ENCODE assay signal across 29 cellular contexts in genomic region chr6:37943436-37944058, GRCh38.
A peak's percentile ranks its signal among the peaks of the same experiment; 100 is the strongest.
DNase-seq lines count a peak whose midpoint lies in the region; ATAC-seq and TF ChIP-seq lines count a peak whose summit lies in the region.
"Had no signal": no experiment of that assay in that cellular context is flagged by ENCODE, and none has a peak within 500 bp of the region (broad histone marks: within the 10 kb centered on the region; RNA-seq: fewer than 3 reads in every experiment).

No MANE protein-coding gene starts in this region.

- no peaks in the 10 kb centered on the region for H3K27me3 ChIP-seq in tibial artery
- no peaks in the 10 kb centered on the region for H3K27me3 ChIP-seq in aorta (ENCODE audit: control insufficient read depth in 1 of 2, insufficient read depth in 2 of 2, low read length in 1 of 2)
- H3K27me3 ChIP-seq in PC-3 (ENCODE audit: low read length), result no peaks in the 10 kb centered on the region
- H3K27me3 ChIP-seq: cardiac muscle cell had no signal

- H3K4me1 ChIP-seq in tibial artery, result peaks cover 0 to 30% (median 2%) of the 10 kb centered on the region in 4 donors
- no peaks in the 10 kb centered on the region for H3K4me1 ChIP-seq in aorta (ENCODE audit: control insufficient read depth in 1 of 2, insufficient read depth in 2 of 2, low read length in 2 of 2)
- H3K4me1 ChIP-seq in PC-3 (ENCODE audit: insufficient read depth, low read length), result no peaks in the 10 kb centered on the region

- no peaks in the 10 kb centered on the region for H3K9me3 Mint-ChIP-seq in activated T-helper 17 cell treated with anti-CD3 and anti-CD28 coated beads, Interleukin-2, amount 50 U/mL, for 72 hours
- H3K9me3 Mint-ChIP-seq: CD8-positive, alpha-beta T cell; H9; stimulated activated naive CD8-positive, alpha-beta T cell treated with anti-CD3 and anti-CD28 coated beads, Interleukin-15, Interleukin-2, amounts not matched to agents 100 ng/mL and 50 ng/mL, for 24 hours had no signal

- no peaks in the 10 kb centered on the region for H3K36me3 ChIP-seq in tibial artery
- no peaks in the 10 kb centered on the region for H3K36me3 ChIP-seq in aorta (ENCODE audit: control insufficient read depth in 1 of 2, insufficient read depth in 2 of 2, low read length in 1 of 2)
- no peaks in the 10 kb centered on the region for H3K36me3 ChIP-seq in PC-3 (ENCODE audit: low read depth, low read length)
- H3K36me3 ChIP-seq: cardiac muscle cell, left ventricle myocardium inferior, thoracic aorta had no signal

- TF ChIP-seq CTCF in tibial artery (IDR thresholded peaks at IDR 0.05) (no peak), PC-3 (conservative IDR thresholded peaks at IDR 0.05; ENCODE audit: low read depth, low read length) (no peak)

- H3K4me3 ChIP-seq in tibial artery, result no peak overlapping the region
- no peak overlapping the region for H3K4me3 ChIP-seq in aorta (ENCODE audit: low read length in 2 of 2)
- H3K4me3 ChIP-seq in PC-3 (ENCODE audit: low read length), result no peak overlapping the region
- H3K4me3 ChIP-seq: cardiac muscle cell, coronary artery, left ventricle myocardium inferior, smooth muscle cell, thoracic aorta had no signal

- H3K9me2 ChIP-seq in PC-3 (replicated peaks; ENCODE audit: low read length), result no peaks in the 10 kb centered on the region

- H3K4me2 ChIP-seq in PC-3 (ENCODE audit: low read length), result no peak overlapping the region
- H3K4me2 ChIP-seq: smooth muscle cell had no signal

- no peak overlapping the region for H2AFZ ChIP-seq in PC-3 (ENCODE audit: low read length)

- H4K20me1 ChIP-seq in PC-3 (ENCODE audit: low read length), result peaks cover 11% of the 10 kb centered on the region

- WGBS in aorta, 2 donors, result 97% methylated on average over 1 of the region's 1 CpG

- intact Hi-C loops in tibial artery (cut with DNase I; ENCODE audit: low total_unique reads) (no loop called here), aorta (cut with DNase I) (no loop called here), PC-3 (cut with micrococcal nuclease) (loop anchor here (5.0 kb wide), 1 partner anchor 69 kb away; no protein-coding TSS in a partner anchor)

- H3K36me3 Mint-ChIP-seq in activated T-helper 17 cell treated with anti-CD3 and anti-CD28 coated beads, Interleukin-2, amount 50 U/mL, for 72 hours (ENCODE audit: low read depth), result no peaks in the 10 kb centered on the region

- H3K9me3 ChIP-seq in tibial artery (no peaks in the 10 kb centered on the region), aorta (ENCODE audit: control insufficient read depth, low read length) (no peaks in the 10 kb centered on the region), PC-3 (ENCODE audit: low read length) (no peaks in the 10 kb centered on the region)
- H3K9me3 ChIP-seq: thoracic aorta had no signal

- ATAC-seq in GM18909 (IDR thresholded peaks at IDR 0.05; ENCODE audit: poor library complexity, unreplicated experiment) (peak; percentile 47), HG02981 (IDR thresholded peaks at IDR 0.05; ENCODE audit: unreplicated experiment) (peak; percentile 49), aorta (ENCODE audit: low FRiP score) (no peak), HG02623 (IDR thresholded peaks at IDR 0.05; ENCODE audit: unreplicated experiment) (no peak), PC-3 (no peak)
- peak; percentile 24 for ATAC-seq in activated T-helper 17 cell treated with anti-CD3 and anti-CD28 coated beads, Interleukin-2, amount 50 U/mL, for 72 hours (replicated peaks)
- ATAC-seq: CD8-positive, alpha-beta T cell; WTC11 had no signal

- H3K27ac ChIP-seq in tibial artery (no peak overlapping the region), aorta (ENCODE audit: low read depth in 1 of 2, low read length in 2 of 2) (no peak overlapping the region), PC-3 (ENCODE audit: low read length) (no peak overlapping the region)
- H3K27ac ChIP-seq: cardiac muscle cell, coronary artery, left ventricle myocardium inferior, thoracic aorta had no signal

- no peaks in the 10 kb centered on the region for H3K27me3 Mint-ChIP-seq in activated T-helper 17 cell treated with anti-CD3 and anti-CD28 coated beads, Interleukin-2, amount 50 U/mL, for 72 hours
- H3K27me3 Mint-ChIP-seq: activated CD4-positive, alpha-beta T cell treated with anti-CD3 and anti-CD28 coated beads, Interleukin-2, amount 10 ng/mL, durations not matched to agents 24 days and 14 days; activated naive CD8-positive, alpha-beta T cell; stimulated activated naive CD8-positive, alpha-beta T cell treated with anti-CD3 and anti-CD28 coated beads, Interleukin-15, Interleukin-2, amounts not matched to agents 100 ng/mL and 50 ng/mL, for 24 hours had no signal

- no peak overlapping the region for H3K27ac Mint-ChIP-seq in activated T-helper 17 cell treated with anti-CD3 and anti-CD28 coated beads, Interleukin-2, amount 50 U/mL, for 72 hours
- H3K27ac Mint-ChIP-seq: activated CD4-positive, alpha-beta T cell treated with anti-CD3 and anti-CD28 coated beads, Interleukin-2, amount 10 ng/mL, durations not matched to agents 24 days and 14 days; activated naive CD8-positive, alpha-beta T cell; CD8-positive, alpha-beta T cell; H9; stimulated activated naive CD8-positive, alpha-beta T cell treated with anti-CD3 and anti-CD28 coated beads, Interleukin-15, Interleukin-2, amounts not matched to agents 100 ng/mL and 50 ng/mL, for 24 hours; WTC11 had no signal

- peaks cover 12% of the 10 kb centered on the region for H3K4me1 Mint-ChIP-seq in activated T-helper 17 cell treated with anti-CD3 and anti-CD28 coated beads, Interleukin-2, amount 50 U/mL, for 72 hours

- H3K79me2 ChIP-seq in PC-3 (ENCODE audit: low read length), result peaks cover 70% of the 10 kb centered on the region

- no TSS peak for BruUV-seq in PC-3 (replicated peaks; lab: Mats Ljungman, UMichigan)

- H3F3A ChIP-seq in PC-3 (ENCODE audit: low read length, unreplicated experiment), result no peaks in the 10 kb centered on the region

- H3K4me3 Mint-ChIP-seq in activated T-helper 17 cell treated with anti-CD3 and anti-CD28 coated beads, Interleukin-2, amount 50 U/mL, for 72 hours, result no peak overlapping the region
- H3K4me3 Mint-ChIP-seq: activated CD4-positive, alpha-beta T cell treated with anti-CD3 and anti-CD28 coated beads, Interleukin-2, amount 10 ng/mL, durations not matched to agents 24 days and 14 days; activated naive CD8-positive, alpha-beta T cell; CD8-positive, alpha-beta T cell; H9; stimulated activated naive CD8-positive, alpha-beta T cell treated with anti-CD3 and anti-CD28 coated beads, Interleukin-15, Interleukin-2, amounts not matched to agents 100 ng/mL and 50 ng/mL, for 24 hours; WTC11 had no signal

- H3K9ac ChIP-seq in PC-3 (ENCODE audit: low read length), result no peak overlapping the region

- CTCF ChIA-PET in PC-3 (lab: Charles Lee), result no interaction called here

- POLR2A ChIA-PET in PC-3 (lab: Charles Lee; ENCODE audit: unreplicated experiment), result no interaction called here

- DNase-seq in DMS79 treated with DMSO at 0.1 percent for 48 hours (lab: John Stamatoyannopoulos, UW), result peak; percentile 10
- DNase-seq in tibial artery, result no peak
- no peak for DNase-seq in aorta
- DNase-seq in PC-3, result no peak
- DNase-seq: activated CD4-positive, alpha-beta T cell treated with anti-CD3 and anti-CD28 coated beads, Interleukin-2, amount 10 ng/mL, durations not matched to agents 24 days and 14 days; activated effector memory CD4-positive, alpha-beta T cell treated with Interleukin-2 at 50 U/mL for 16 hours; AML-193; anterior cingulate cortex; CD8-positive, alpha-beta T cell; effector memory CD4-positive, alpha-beta T cell; erythroblast; H9; left ventricle myocardium inferior; mesendoderm; NCI-H1092 treated with DMSO at 0.1 percent for 48 hours; NCI-H1694 treated with DMSO at 0.1 percent for 48 hours; NCI-H510A treated with DMSO at 0.1 percent for 48 hours; stimulated activated CD4-positive, alpha-beta T cell treated with anti-CD3 and anti-CD28 coated beads, Interleukin-1b, Interleukin-23, amount 100 ng/mL, for 48 hours had no signal

Comparison
In these comparisons a context has a peak if more than half of its experiments do, and no peak if none do; other contexts are left out.
1. ATAC-seq: peak in GM18909 (single experiment), HG02981 (single experiment) and activated T-helper 17 cell treated with anti-CD3 and anti-CD28 coated beads, Interleukin-2, amount 50 U/mL, for 72 hours (single experiment); none in aorta (single experiment), HG02623 (single experiment) and PC-3 (single experiment).